ENCODE assay signal across 8 cellular contexts in genomic region chr17:50719144-50719923, GRCh38. TPM values are rescaled to one million over a fixed set of nuclear protein-coding genes. Genes with fewer than 3 reads are reported as not detected.
DNase-seq lines count a peak whose midpoint lies in the region; ATAC-seq and TF ChIP-seq lines count a peak whose summit lies in the region.

Gene LUC7L3, plus strand, starts transcription at chr17:50719603. Its CDS starts 130 bp downstream, at chr17:50719733.

- 9 to 13% methylated on average over 44 to 58 of the region's 76 CpGs for WGBS in mesodermal cell (ENCODE audit: insufficient coverage in 2 of 2), 2 experiments

- ATAC-seq in GM21423 (IDR thresholded peaks at IDR 0.05; ENCODE audit: unreplicated experiment) = peak; percentile 93
- ATAC-seq in activated CD8-positive, alpha-beta memory T cell treated with anti-CD3 and anti-CD28 coated beads, Interleukin-2, amount 10 ng/mL, durations not matched to agents 7 days and 5 days = peak; percentile 94

- H3K4me1 Mint-ChIP-seq in Caco-2 (ENCODE audit: low read depth, unreplicated experiment) = peaks cover 18% of the 10 kb centered on the region
- peaks cover 29% of the 10 kb centered on the region for H3K4me1 Mint-ChIP-seq in activated CD8-positive, alpha-beta memory T cell treated with anti-CD3 and anti-CD28 coated beads, Interleukin-2, amount 10 ng/mL, durations not matched to agents 7 days and 5 days

- POLR2A ChIA-PET in Caco-2 (lab: Charles Lee) = interaction anchor here (0.5 to 1.1 kb wide), 35 partner anchors 9 to 1708 kb away, joined by 3 to 20 read pairs (median 4); partner anchors contain the start of genes ANKRD40CL, CACNA1G, KAT7 and LRRC59

- H3K4me3 Mint-ChIP-seq in Caco-2 (ENCODE audit: unreplicated experiment) = peak within 1 kb of the TSS; percentile 97
- H3K4me3 Mint-ChIP-seq in activated CD8-positive, alpha-beta memory T cell treated with anti-CD3 and anti-CD28 coated beads, Interleukin-2, amount 10 ng/mL, durations not matched to agents 7 days and 5 days = peak within 1 kb of the TSS; percentile 98

- intact Hi-C loops in Caco-2 (cut with micrococcal nuclease; ENCODE audit: unreplicated experiment) = loop anchor here (1.0 kb wide), 2 partner anchors 11 to 148 kb away; no protein-coding TSS in a partner anchor

- H3K27me3 Mint-ChIP-seq in Caco-2 (ENCODE audit: insufficient read depth, unreplicated experiment) = no peaks in the 10 kb centered on the region
- no peaks in the 10 kb centered on the region for H3K27me3 Mint-ChIP-seq in activated CD8-positive, alpha-beta memory T cell treated with anti-CD3 and anti-CD28 coated beads, Interleukin-2, amount 10 ng/mL, durations not matched to agents 7 days and 5 days

- H3K36me3 Mint-ChIP-seq in Caco-2 (ENCODE audit: insufficient read depth, unreplicated experiment) = peaks cover 55% of the 10 kb centered on the region
- peaks cover 17% of the 10 kb centered on the region for H3K36me3 Mint-ChIP-seq in activated CD8-positive, alpha-beta memory T cell treated with anti-CD3 and anti-CD28 coated beads, Interleukin-2, amount 10 ng/mL, durations not matched to agents 7 days and 5 days

- CTCF ChIA-PET in Caco-2 (lab: Charles Lee) = interaction anchor here (0.6 to 1.1 kb wide), 9 partner anchors 14 to 240 kb away, joined by 3 to 9 read pairs (median 4); no protein-coding TSS in a partner anchor
- CTCF ChIA-PET in activated CD8-positive, alpha-beta memory T cell treated with anti-CD3 and anti-CD28 coated beads, Interleukin-2, amount 10 ng/mL, durations not matched to agents 7 days and 5 days (lab: Charles Lee) = interaction anchor here (0.7 to 1.1 kb wide), 5 partner anchors 10 to 322 kb away, joined by 3 to 4 read pairs (median 3); partner anchors contain the start of gene LRRC59

- no peaks in the 10 kb centered on the region for H3K9me3 Mint-ChIP-seq in Caco-2 (ENCODE audit: unreplicated experiment)
- no peaks in the 10 kb centered on the region for H3K9me3 Mint-ChIP-seq in activated CD8-positive, alpha-beta memory T cell treated with anti-CD3 and anti-CD28 coated beads, Interleukin-2, amount 10 ng/mL, durations not matched to agents 7 days and 5 days (ENCODE audit: low read depth)

- H3K27me3 ChIP-seq in Caco-2 (replicated peaks; ENCODE audit: control insufficient read depth, insufficient read depth, low read length) (no peaks in the 10 kb centered on the region), HUES48 (ENCODE audit: control insufficient read depth, insufficient read depth, low read length) (no peaks in the 10 kb centered on the region), NT2/D1 (ENCODE audit: insufficient read depth, insufficient read length) (no peaks in the 10 kb centered on the region), endocrine pancreas (ENCODE audit: control insufficient read depth, insufficient read depth, low read length) (no peaks in the 10 kb centered on the region)

- peak within 1 kb of the TSS; percentile 100 for H3K9ac ChIP-seq in HUES48 (ENCODE audit: low read depth, low read length)
- H3K9ac ChIP-seq in NT2/D1 (ENCODE audit: insufficient read length, low read depth) = peak within 1 kb of the TSS; percentile 99
- H3K9ac ChIP-seq in endocrine pancreas (ENCODE audit: control insufficient read depth, insufficient read depth, low read length) = peak within 1 kb of the TSS; percentile 78

- no peak for TF ChIP-seq CTCF in Caco-2 (IDR thresholded peaks at IDR 0.05; ENCODE audit: insufficient read depth in 1 of 2, low read depth in 1 of 2, low read length in 1 of 2, severe bottlenecking in 1 of 2, unreplicated experiment in 1 of 2)

- H3K4me3 ChIP-seq in Caco-2 (ENCODE audit: low read depth, low read length) (peak within 1 kb of the TSS; percentile 88), HUES48 (ENCODE audit: low read depth, low read length) (peak within 1 kb of the TSS; percentile 96), NT2/D1 (ENCODE audit: insufficient read length, low read depth) (peak within 1 kb of the TSS; percentile 94), endocrine pancreas (ENCODE audit: control insufficient read depth, insufficient read depth, low read length) (peak within 1 kb of the TSS; percentile 99), mesodermal cell (ENCODE audit: extremely low read depth, insufficient read depth, low read length, poor library complexity, severe bottlenecking) (peak within 1 kb of the TSS; percentile 77)

- TSS peak; percentile 98 for BruUV-seq in Caco-2 (replicated peaks; lab: Mats Ljungman, UMichigan)

- H3K9me3 ChIP-seq in Caco-2 (no peaks in the 10 kb centered on the region), HUES48 (ENCODE audit: control insufficient read depth, insufficient read depth, low read length) (no peaks in the 10 kb centered on the region), NT2/D1 (ENCODE audit: insufficient read depth, low read length) (no peaks in the 10 kb centered on the region), endocrine pancreas (ENCODE audit: control insufficient read depth, low read length) (no peaks in the 10 kb centered on the region), mesodermal cell (ENCODE audit: control insufficient read depth, low read length) (no peaks in the 10 kb centered on the region)

- H3K27ac Mint-ChIP-seq in Caco-2 (ENCODE audit: unreplicated experiment) = peak within 1 kb of the TSS; percentile 100
- peak within 1 kb of the TSS; percentile 99 for H3K27ac Mint-ChIP-seq in activated CD8-positive, alpha-beta memory T cell treated with anti-CD3 and anti-CD28 coated beads, Interleukin-2, amount 10 ng/mL, durations not matched to agents 7 days and 5 days

- H3K27ac ChIP-seq in HUES48 (ENCODE audit: low read depth, low read length) (peak within 1 kb of the TSS; percentile 100), mesodermal cell (ENCODE audit: low read depth, low read length, severe bottlenecking) (peak within 1 kb of the TSS; percentile 99)

- DNase-seq in Caco-2 (peak; percentile 99 to 100), NT2/D1 (ENCODE audit: low read depth, low spot score) (peak; percentile 90)
- DNase-seq in activated CD8-positive, alpha-beta memory T cell treated with anti-CD3 and anti-CD28 coated beads, Interleukin-2, amount 10 ng/mL, durations not matched to agents 7 days and 5 days = peak; percentile 96
- DNase-seq in stimulated activated CD8-positive, alpha-beta memory T cell treated with anti-CD3 and anti-CD28 coated beads, Interleukin-15, amount 100 ng/mL, for 24 hours (ENCODE audit: low read depth) = peak; percentile 87

- H3K4me1 ChIP-seq in Caco-2 (peaks cover 23% of the 10 kb centered on the region), HUES48 (ENCODE audit: control insufficient read depth, insufficient read depth, low read length) (peaks cover 17% of the 10 kb centered on the region), NT2/D1 (ENCODE audit: insufficient read depth, insufficient read length) (no peaks in the 10 kb centered on the region), endocrine pancreas (ENCODE audit: control insufficient read depth, insufficient read depth, low read length) (peaks cover 19% of the 10 kb centered on the region), mesodermal cell (ENCODE audit: control insufficient read depth, insufficient read depth, low read length, poor library complexity, severe bottlenecking) (peaks cover 3% of the 10 kb centered on the region)

- H3K36me3 ChIP-seq in Caco-2 (ENCODE audit: control insufficient read depth, insufficient read depth, low read length) (peaks cover 1% of the 10 kb centered on the region; the same call in 1 of the 2 replicates), HUES48 (ENCODE audit: control insufficient read depth, insufficient read depth, low read length) (no peaks in the 10 kb centered on the region; the same call in 1 of the 2 replicates), NT2/D1 (ENCODE audit: insufficient read depth, insufficient read length, low read length) (peaks cover 14% of the 10 kb centered on the region), endocrine pancreas (ENCODE audit: control insufficient read depth, insufficient read depth, low read length) (no peaks in the 10 kb centered on the region), mesodermal cell (ENCODE audit: control insufficient read depth, insufficient read depth, low read length) (peaks cover 12% of the 10 kb centered on the region)

RNA-seq across cellular contexts. Expression of gene LUC7L3, which starts in this region (rescaled TPM):
- 284 and 287 TPM in 2 replicates for total RNA-seq in Caco-2 (2022)
- 100 to 1,000 TPM; 147 to 193 TPM for total RNA-seq in activated CD8-positive, alpha-beta memory T cell treated with anti-CD3 and anti-CD28 coated beads, Interleukin-2, amount 10 ng/mL, durations not matched to agents 7 days and 5 days
- 147 TPM for polyA plus RNA-seq in mesodermal cell (2013, experiment 1 of 2)
- 164 TPM for polyA plus RNA-seq in mesodermal cell (2013, experiment 2 of 2)

Comparison
In these comparisons a context has a peak if more than half of its experiments do, and no peak if none do; other contexts are left out.
1. Peak in every context shown above with its lines: DNase-seq, ATAC-seq, H3K4me3 ChIP-seq and H3K27ac ChIP-seq.